ENCODE assay signal across 28 cellular contexts in genomic region chr2:9944330-9944758, GRCh38. TPM values are rescaled to one million over a fixed set of nuclear protein-coding genes. Genes with fewer than 3 reads are reported as not detected.
A peak's percentile ranks its signal among the peaks of the same experiment; 100 is the strongest.
DNase-seq lines count a peak whose midpoint lies in the region; ATAC-seq and TF ChIP-seq lines count a peak whose summit lies in the region.
"Had no signal": no experiment of that assay in that cellular context is flagged by ENCODE, and none has a peak within 500 bp of the region (broad histone marks: within the 10 kb centered on the region; RNA-seq: fewer than 3 reads in every experiment).

No MANE protein-coding gene starts in this region.

- H3K4me3 ChIP-seq in mammary epithelial cell (replicated peaks in 1 of 3; ENCODE audit: insufficient read depth in 1 of 3, low read depth in 2 of 3, low read length in 3 of 3) (no peak overlapping the region), lower lobe of right lung (no peak overlapping the region)
- H3K4me3 ChIP-seq: body of pancreas had no signal

- intact Hi-C loops in mammary epithelial cell (cut with micrococcal nuclease), result no loop called here
- intact Hi-C loops in lower lobe of right lung (cut with DNase I), result no loop called here

- no peaks in the 10 kb centered on the region for H3K9me3 Mint-ChIP-seq in activated T-cell treated with anti-CD3 and anti-CD28 coated beads, Interleukin-2, amount 50 U/mL, for 72 hours
- H3K9me3 Mint-ChIP-seq: activated naive CD8-positive, alpha-beta T cell treated with anti-CD3 and anti-CD28 coated beads, Interleukin-2, amount 50 U/mL, for 24 hours; effector memory CD8-positive, alpha-beta T cell; H9; mesothelial cell of epicardium; naive thymus-derived CD8-positive, alpha-beta T cell; stimulated activated naive CD8-positive, alpha-beta T cell treated with anti-CD3 and anti-CD28 coated beads, Interleukin-15, amount 100 ng/mL, for 72 hours had no signal

- H3K27me3 Mint-ChIP-seq in activated T-cell treated with anti-CD3 and anti-CD28 coated beads, Interleukin-2, amount 50 U/mL, for 72 hours (ENCODE audit: low read depth), result peaks cover 43% of the 10 kb centered on the region

- no peaks in the 10 kb centered on the region for H4K20me1 ChIP-seq in mammary epithelial cell (ENCODE audit: insufficient read depth, low read length)

- H3K4me1 ChIP-seq in mammary epithelial cell (ENCODE audit: insufficient read depth, low read length), result peaks cover 14% of the 10 kb centered on the region
- H3K4me1 ChIP-seq in lower lobe of right lung, result peaks cover 14% of the 10 kb centered on the region

- H2AFZ ChIP-seq in mammary epithelial cell (ENCODE audit: low read depth, low read length), result no peak overlapping the region

- H3K79me2 ChIP-seq in mammary epithelial cell (ENCODE audit: insufficient read depth, low read length), result no peaks in the 10 kb centered on the region

- H3K4me1 Mint-ChIP-seq in activated T-cell treated with anti-CD3 and anti-CD28 coated beads, Interleukin-2, amount 50 U/mL, for 72 hours (ENCODE audit: low read depth), result no peaks in the 10 kb centered on the region
- H3K4me1 Mint-ChIP-seq: activated naive CD8-positive, alpha-beta T cell treated with anti-CD3 and anti-CD28 coated beads, Interleukin-2, amount 50 U/mL, for 24 hours; stimulated activated naive CD8-positive, alpha-beta T cell treated with anti-CD3 and anti-CD28 coated beads, Interleukin-15, amount 100 ng/mL, for 72 hours had no signal

- H3K36me3 ChIP-seq in mammary epithelial cell (ENCODE audit: insufficient read depth, low read length) (no peaks in the 10 kb centered on the region), lower lobe of right lung (no peaks in the 10 kb centered on the region)

- no TSS peak for BruUV-seq in mammary epithelial cell (replicated peaks; lab: Mats Ljungman, UMichigan)

- dilution Hi-C loops in mammary epithelial cell (cut with HindIII; ENCODE audit: low sequenced_read_pairs), result no loop called here

- no peaks in the 10 kb centered on the region for H3K36me3 Mint-ChIP-seq in activated T-cell treated with anti-CD3 and anti-CD28 coated beads, Interleukin-2, amount 50 U/mL, for 72 hours (ENCODE audit: insufficient read depth in 2 of 2)
- H3K36me3 Mint-ChIP-seq: mesothelial cell of epicardium; naive thymus-derived CD8-positive, alpha-beta T cell had no signal

- no peak overlapping the region for H3K4me2 ChIP-seq in mammary epithelial cell (ENCODE audit: insufficient read depth, low read depth, low read length)
- H3K4me2 ChIP-seq: KMS-11 had no signal

- H3K4me3 Mint-ChIP-seq in activated T-cell treated with anti-CD3 and anti-CD28 coated beads, Interleukin-2, amount 50 U/mL, for 72 hours, result no peak overlapping the region
- H3K4me3 Mint-ChIP-seq: activated naive CD8-positive, alpha-beta T cell treated with anti-CD3 and anti-CD28 coated beads, Interleukin-2, amount 50 U/mL, for 24 hours; effector memory CD8-positive, alpha-beta T cell; H9; mesothelial cell of epicardium; naive thymus-derived CD8-positive, alpha-beta T cell; stimulated activated naive CD8-positive, alpha-beta T cell treated with anti-CD3 and anti-CD28 coated beads, Interleukin-15, amount 100 ng/mL, for 72 hours had no signal

- in situ Hi-C loops in mammary epithelial cell (cut with MboI; ENCODE audit: low sequenced_read_pairs in 2 of 2), result no loop called here

- no peaks in the 10 kb centered on the region for H3K27me3 ChIP-seq in mammary epithelial cell (ENCODE audit: insufficient read depth, low read length)
- peaks cover 19% of the 10 kb centered on the region for H3K27me3 ChIP-seq in lower lobe of right lung (ENCODE audit: low read depth)
- H3K27me3 ChIP-seq: body of pancreas had no signal

- no peak overlapping the region for H3K27ac ChIP-seq in mammary epithelial cell (ENCODE audit: insufficient read depth, low read depth, low read length)
- H3K27ac ChIP-seq in lower lobe of right lung, result no peak overlapping the region
- H3K27ac ChIP-seq: body of pancreas, C4-2B, KMS-11, VCaP had no signal

- peak; percentile 31 for DNase-seq in AG08396 (ENCODE audit: low spot score)
- peak; percentile 29 for DNase-seq in HT-29 (ENCODE audit: low spot score)
- DNase-seq in mammary epithelial cell, result peak; percentile 17
- DNase-seq in lower lobe of right lung, result no peak
- DNase-seq in activated T-cell treated with anti-CD3 and anti-CD28 coated beads, Interleukin-2, amount 50 U/mL, for 72 hours, result no peak
- DNase-seq in activated CD4-positive, alpha-beta T cell treated with anti-CD3 and anti-CD28 coated beads, Interleukin-2, amount 50 U/mL, for 4 hours, result no peak
- DNase-seq: activated CD4-positive, alpha-beta T cell treated with anti-CD3 and anti-CD28 coated beads, Interleukin-2, amount 50 U/mL, for 1 hour; activated CD8-positive, alpha-beta memory T cell treated with anti-CD3 and anti-CD28 coated beads, Interleukin-2, amount 50 U/mL, for 4 hours; activated naive CD8-positive, alpha-beta T cell treated with anti-CD3 and anti-CD28 coated beads, Interleukin-2, amount 50 U/mL, for 24 hours; body of pancreas; Calu3; effector memory CD8-positive, alpha-beta T cell; H9; left colon; naive thymus-derived CD8-positive, alpha-beta T cell; NCI-H1694 treated with DMSO at 0.1 percent for 48 hours; NCI-H226; retina; stimulated activated CD4-positive, alpha-beta T cell treated with anti-CD3 and anti-CD28 coated beads, Interleukin-12 subunit alpha, Interleukin-12 subunit beta, amount 100 ng/mL, for 4 hours; stimulated activated CD4-positive, alpha-beta T cell treated with anti-CD3 and anti-CD28 coated beads, Interleukin-4, amount 100 ng/mL, for 4 hours; stimulated activated naive CD8-positive, alpha-beta T cell treated with anti-CD3 and anti-CD28 coated beads, Interleukin-15, amount 100 ng/mL, for 72 hours; T-helper 2 cell had no signal

- CTCF ChIA-PET in mammary epithelial cell (lab: Charles Lee; ENCODE audit: low non-redundant PET), result no interaction called here

- no peak for TF ChIP-seq CTCF in mammary epithelial cell (conservative IDR thresholded peaks at IDR 0.05 in 1 of 2, IDR thresholded peaks at IDR 0.05 in 1 of 2; ENCODE audit: extremely low read depth in 1 of 2, insufficient read depth in 1 of 2, low read depth in 1 of 2, low read length in 2 of 2)
- no peak for TF ChIP-seq CTCF in lower lobe of right lung (IDR thresholded peaks at IDR 0.05)

- peak; percentile 3 to 54 for ATAC-seq in lower lobe of right lung
- no peak for ATAC-seq in activated T-cell treated with anti-CD3 and anti-CD28 coated beads, Interleukin-2, amount 50 U/mL, for 72 hours (replicated peaks in 1 of 2)
- ATAC-seq in GM19463 (IDR thresholded peaks at IDR 0.05; ENCODE audit: unreplicated experiment), result no peak
- no peak for ATAC-seq in GM18517 (IDR thresholded peaks at IDR 0.05; ENCODE audit: unreplicated experiment)
- ATAC-seq: activated naive CD8-positive, alpha-beta T cell treated with anti-CD3 and anti-CD28 coated beads, Interleukin-2, amount 50 U/mL, for 24 hours; body of pancreas; effector memory CD8-positive, alpha-beta T cell; left colon; naive thymus-derived CD8-positive, alpha-beta T cell; stimulated activated naive CD8-positive, alpha-beta T cell treated with anti-CD3 and anti-CD28 coated beads, Interleukin-15, amount 100 ng/mL, for 72 hours had no signal

- H3K9me3 ChIP-seq in mammary epithelial cell (replicated peaks; ENCODE audit: insufficient read depth, low read length), result no peaks in the 10 kb centered on the region
- H3K9me3 ChIP-seq in lower lobe of right lung, result no peaks in the 10 kb centered on the region
- H3K9me3 ChIP-seq: body of pancreas had no signal

- 17% methylated on average over 3 of the region's 3 CpGs for WGBS in mammary epithelial cell (ENCODE audit: low coverage, missing lambda C conversion rate)

- no peak overlapping the region for H3K9ac ChIP-seq in mammary epithelial cell (ENCODE audit: insufficient read depth, low read length)
- H3K9ac ChIP-seq: KMS-11 had no signal

- H3K27ac Mint-ChIP-seq in activated T-cell treated with anti-CD3 and anti-CD28 coated beads, Interleukin-2, amount 50 U/mL, for 72 hours, result no peak overlapping the region
- H3K27ac Mint-ChIP-seq: activated naive CD8-positive, alpha-beta T cell treated with anti-CD3 and anti-CD28 coated beads, Interleukin-2, amount 50 U/mL, for 24 hours; effector memory CD8-positive, alpha-beta T cell; H9; mesothelial cell of epicardium; naive thymus-derived CD8-positive, alpha-beta T cell; stimulated activated naive CD8-positive, alpha-beta T cell treated with anti-CD3 and anti-CD28 coated beads, Interleukin-15, amount 100 ng/mL, for 72 hours had no signal

RNA-seq across cellular contexts. Expression of gene GRHL1, which starts 7.1 kb away (rescaled TPM):
- 5.5 and 8.7 TPM in 2 replicates for total RNA-seq in HT-29 (2014; rRNA removed; shearing (Covaris generic))
- 1 to 10 TPM; 2.2 to 6.0 TPM for total RNA-seq in mammary epithelial cell
- polyA plus RNA-seq in mammary epithelial cell, result 1.8 TPM
- 1.4 TPM for polyA minus RNA-seq in mammary epithelial cell
- total RNA-seq in lower lobe of right lung, result 6.5 TPM
- total RNA-seq in activated T-cell treated with anti-CD3 and anti-CD28 coated beads, Interleukin-2, amount 50 U/mL, for 72 hours, result 1 to 10 TPM in 1 of 2 donors, under 1 TPM in 1; 0.83 to 1.1 TPM

Comparison
In these comparisons a context has a peak if more than half of its experiments do, and no peak if none do; other contexts are left out.
1. DNase-seq: peak in AG08396 (single experiment), HT-29 (single experiment) and mammary epithelial cell (single experiment); none in lower lobe of right lung (single experiment), activated T-cell treated with anti-CD3 and anti-CD28 coated beads, Interleukin-2, amount 50 U/mL, for 72 hours (0 of 2) and activated CD4-positive, alpha-beta T cell treated with anti-CD3 and anti-CD28 coated beads, Interleukin-2, amount 50 U/mL, for 4 hours (0 of 2).
2. ATAC-seq: peak in lower lobe of right lung (2 of 2); none in activated T-cell treated with anti-CD3 and anti-CD28 coated beads, Interleukin-2, amount 50 U/mL, for 72 hours (0 of 2), GM19463 (single experiment) and GM18517 (single experiment).